Comparison of ENCODE assay signal across 18 cellular contexts in genomic region chr18:69330345-69330744, GRCh38.
"Had no signal": no experiment of that assay in that cellular context is flagged by ENCODE, and none has a peak within 500 bp of the region (broad histone marks: within the 10 kb centered on the region; RNA-seq: fewer than 3 reads in every experiment).

No MANE protein-coding gene starts in this region.

- ATAC-seq: esophagus mucosa; left ventricle myocardium superior; natural killer cell treated with Interleukin-12 subunit alpha and Interleukin-12 subunit beta and Interleukin-15 and Interleukin-18, amount 100 ng/mL, for 72 hours; right cardiac atrium; stimulated activated naive CD8-positive, alpha-beta T cell treated with anti-CD3 and anti-CD28 coated beads, Interleukin-15, Interleukin-2, amounts not matched to agents 100 U/mL and 50 U/mL, for 24 hours had no signal

- H3K27ac Mint-ChIP-seq: activated naive CD8-positive, alpha-beta T cell; memory B cell; natural killer cell treated with Interleukin-12 subunit alpha and Interleukin-12 subunit beta and Interleukin-15 and Interleukin-18, amount 100 ng/mL, for 72 hours had no signal

- H3K4me3 ChIP-seq: dorsolateral prefrontal cortex had no signal

- H3K27me3 ChIP-seq: dorsolateral prefrontal cortex had no signal

- H3K27me3 Mint-ChIP-seq: activated naive CD8-positive, alpha-beta T cell; memory B cell; natural killer cell treated with Interleukin-12 subunit alpha and Interleukin-12 subunit beta and Interleukin-15 and Interleukin-18, amount 100 ng/mL, for 72 hours had no signal

- H3K4me1 Mint-ChIP-seq: memory B cell had no signal

- H3K27ac ChIP-seq: dorsolateral prefrontal cortex had no signal

- DNase-seq: activated CD4-positive, alpha-beta T cell treated with anti-CD3 and anti-CD28 coated beads for 1 hour; activated CD4-positive, alpha-beta T cell treated with anti-CD3 and anti-CD28 coated beads, Interleukin-2, amount 50 U/mL, for 48 hours; activated gamma-delta T cell treated with Interleukin-2 at 50 U/mL for 16 hours; activated T-cell treated with anti-CD3 and anti-CD28 coated beads, Interleukin-2, amount 50 U/mL, for 48 hours; amniotic stem cell; dorsolateral prefrontal cortex; left ventricle myocardium superior; occipital lobe; right cardiac atrium; stimulated activated naive CD8-positive, alpha-beta T cell treated with anti-CD3 and anti-CD28 coated beads, Interleukin-15, Interleukin-2, amounts not matched to agents 100 U/mL and 50 U/mL, for 24 hours; T-helper 1 cell; T1000; trophoblast cell had no signal

- FAIRE-seq: keratinocyte had no signal

- H3K36me3 Mint-ChIP-seq: activated naive CD8-positive, alpha-beta T cell; memory B cell; natural killer cell treated with Interleukin-12 subunit alpha and Interleukin-12 subunit beta and Interleukin-15 and Interleukin-18, amount 100 ng/mL, for 72 hours had no signal

- H3K4me3 Mint-ChIP-seq: activated naive CD8-positive, alpha-beta T cell; memory B cell; natural killer cell treated with Interleukin-12 subunit alpha and Interleukin-12 subunit beta and Interleukin-15 and Interleukin-18, amount 100 ng/mL, for 72 hours had no signal
